In the genomic region with DNA sequence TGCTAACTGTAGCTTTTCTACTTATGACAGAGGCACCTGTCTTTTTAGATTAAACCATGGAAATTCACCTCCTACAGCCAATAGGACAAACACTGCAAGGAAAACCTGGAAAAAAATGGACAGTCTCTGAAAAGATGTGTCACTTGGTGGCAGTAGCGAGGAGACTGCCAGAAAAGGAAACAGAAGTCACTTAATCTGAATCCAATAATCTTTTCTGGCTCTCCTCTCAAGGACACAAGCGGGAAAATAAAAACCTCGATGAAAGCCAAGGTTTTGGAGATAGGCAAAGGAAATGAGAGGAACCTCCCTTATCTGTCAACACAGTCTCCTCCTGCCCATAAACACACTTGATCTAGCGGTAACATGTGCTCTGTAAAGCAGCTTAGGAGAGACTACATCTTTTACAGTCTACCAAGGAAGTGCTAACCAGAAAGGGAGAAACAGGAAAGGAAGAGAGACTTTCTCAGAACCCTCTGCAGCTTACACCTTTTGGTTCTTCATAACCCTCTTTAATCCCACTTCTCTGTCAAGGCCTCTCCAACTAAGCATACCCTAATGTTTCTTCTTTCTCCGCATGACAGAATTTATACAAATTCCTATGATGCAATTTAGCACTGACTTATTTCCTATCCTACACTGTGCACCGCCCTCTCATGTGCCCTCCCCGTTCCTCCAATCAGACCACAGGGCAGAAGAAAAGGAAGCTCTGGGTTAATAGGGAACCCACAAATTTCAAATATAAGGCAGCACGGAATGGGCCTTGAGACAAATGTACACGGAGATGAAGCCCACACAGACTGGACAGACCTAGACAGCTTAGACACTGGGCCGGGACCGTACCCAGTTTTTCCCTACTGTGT, we compare ENCODE assay signal across 8 cellular contexts. TPM values are rescaled to one million over a fixed set of nuclear protein-coding genes. Genes with fewer than 3 reads are reported as not detected.
A peak's percentile ranks its signal among the peaks of the same experiment; 100 is the strongest.
DNase-seq lines count a peak whose midpoint lies in the region; ATAC-seq and TF ChIP-seq lines count a peak whose summit lies in the region.

No MANE protein-coding gene starts in this region.

- DNase-seq in activated T-cell treated with anti-CD3 and anti-CD28 coated beads, Interleukin-2, amount 50 U/mL, for 24 hours: no peak
- DNase-seq in activated T-cell treated with anti-CD3 and anti-CD28 coated beads for 4 hours (no peak), HPDE6-E6E7 (ENCODE audit: extremely low spot score) (peak; percentile 41), RWPE1 (ENCODE audit: low spot score) (peak; percentile 50), chondrocyte (ENCODE audit: low spot score) (no peak), right lobe of liver (no peak), tibial nerve (ENCODE audit: low spot score in 2 of 2) (peak in 1 of 2 donors; percentile 18)

- H3K27me3 ChIP-seq in right lobe of liver (no peaks in the 10 kb centered on the region), tibial nerve (no peaks in the 10 kb centered on the region)

- CTCF ChIA-PET in RWPE1 (lab: Yijun Ruan, JAX): interaction anchor here (0.5 to 1.6 kb wide), 9 partner anchors 11 to 1432 kb away, joined by 3 to 9 read pairs (median 3); no protein-coding TSS in a partner anchor

- no peaks in the 10 kb centered on the region for H3K9me3 Mint-ChIP-seq in activated T-cell treated with anti-CD3 and anti-CD28 coated beads, Interleukin-2, amount 50 U/mL, for 24 hours
- no peaks in the 10 kb centered on the region for H3K9me3 Mint-ChIP-seq in chondrocyte (ENCODE audit: low read depth)

- intact Hi-C loops in right lobe of liver (cut with DNase I): no loop called here

- no peaks in the 10 kb centered on the region for H3K9me3 ChIP-seq in right lobe of liver
- no peaks in the 10 kb centered on the region for H3K9me3 ChIP-seq in tibial nerve

- ATAC-seq in GM21515 (IDR thresholded peaks at IDR 0.05; ENCODE audit: unreplicated experiment) (peak; percentile 46), right lobe of liver (peak; percentile 80 to 85 (median 81))

- POLR2A ChIA-PET in RWPE1 (lab: Yijun Ruan, JAX; ENCODE audit: low non-redundant PET): no interaction called here

- peaks cover 28% of the 10 kb centered on the region for H3K36me3 Mint-ChIP-seq in activated T-cell treated with anti-CD3 and anti-CD28 coated beads, Interleukin-2, amount 50 U/mL, for 24 hours (ENCODE audit: low read depth)
- H3K36me3 Mint-ChIP-seq in chondrocyte (ENCODE audit: low read depth): no peaks in the 10 kb centered on the region

- H3K36me3 ChIP-seq in right lobe of liver (no peaks in the 10 kb centered on the region), tibial nerve (no peaks in the 10 kb centered on the region)

- H3K4me3 ChIP-seq in right lobe of liver (peak overlapping the region in 1 of 3 donors; percentile 22), tibial nerve (peak overlapping the region in 1 of 4 donors; percentile 11)

- H3K27ac Mint-ChIP-seq in activated T-cell treated with anti-CD3 and anti-CD28 coated beads, Interleukin-2, amount 50 U/mL, for 24 hours: peak overlapping the region; percentile 87
- H3K27ac Mint-ChIP-seq in chondrocyte (ENCODE audit: unreplicated experiment): peak overlapping the region; percentile 62

- TF ChIP-seq CTCF in RWPE1 (conservative IDR thresholded peaks at IDR 0.05; ENCODE audit: low read depth) (peak; percentile 56), chondrocyte (IDR thresholded peaks at IDR 0.05) (peak; percentile 81), right lobe of liver (IDR thresholded peaks at IDR 0.05) (peak; percentile 43 to 55 (median 53)), tibial nerve (IDR thresholded peaks at IDR 0.05) (peak; percentile 12 to 42 (median 28))

- H3K27me3 Mint-ChIP-seq in activated T-cell treated with anti-CD3 and anti-CD28 coated beads, Interleukin-2, amount 50 U/mL, for 24 hours: no peaks in the 10 kb centered on the region
- no peaks in the 10 kb centered on the region for H3K27me3 Mint-ChIP-seq in chondrocyte (ENCODE audit: low read depth)

- H3K4me3 Mint-ChIP-seq in activated T-cell treated with anti-CD3 and anti-CD28 coated beads, Interleukin-2, amount 50 U/mL, for 24 hours: peak overlapping the region; percentile 17
- no peak overlapping the region for H3K4me3 Mint-ChIP-seq in chondrocyte (ENCODE audit: unreplicated experiment)

- WGBS in right lobe of liver (ENCODE audit: insufficient coverage, low coverage, low lambda C conversion rate, missing lambda C conversion rate): 32% methylated on average over 11 of the region's 11 CpGs
- 47 to 48% methylated on average over 11 of the region's 11 CpGs for WGBS in tibial nerve, 2 donors

- peaks cover 59% of the 10 kb centered on the region for H3K4me1 Mint-ChIP-seq in activated T-cell treated with anti-CD3 and anti-CD28 coated beads, Interleukin-2, amount 50 U/mL, for 24 hours (ENCODE audit: low read depth)
- peaks cover 14% of the 10 kb centered on the region for H3K4me1 Mint-ChIP-seq in chondrocyte (ENCODE audit: low read depth)

- TF ChIP-seq EP300 in tibial nerve (IDR thresholded peaks at IDR 0.05): peak in 1 of 2 donors; percentile 6

- H3K27ac ChIP-seq in RWPE1 (peak overlapping the region; percentile 58), right lobe of liver (peak overlapping the region; percentile 26 to 55 (median 36)), tibial nerve (peak overlapping the region in 2 of 4 donors; percentile 12 to 72)

- peaks cover 0 to 38% (median 15%) of the 10 kb centered on the region in 4 donors for H3K4me1 ChIP-seq in right lobe of liver
- H3K4me1 ChIP-seq in tibial nerve: peaks cover 0 to 36% (median 3%) of the 10 kb centered on the region in 4 donors

- TF ChIP-seq POLR2A in right lobe of liver (IDR thresholded peaks at IDR 0.05) (no peak), tibial nerve (IDR thresholded peaks at IDR 0.05) (no peak)

RNA-seq across cellular contexts. Expression of a gene that starts 52.8 kb away (rescaled TPM):
- total RNA-seq in chondrocyte (56.0 to 71.3 TPM (median 57.9 TPM) in 3 replicates), right lobe of liver (10 to 100 TPM; 19.7 to 32.4 (median 24.1) TPM), tibial nerve (100 to 1,000 TPM in 1 of 4 donors, 10 to 100 TPM in 3; 72.8 to 164 (median 88.6) TPM)

Comparison
In these comparisons a context has a peak if more than half of its experiments do, and no peak if none do; other contexts are left out.
1. DNase-seq: peak in HPDE6-E6E7 (single experiment) and RWPE1 (single experiment); none in activated T-cell treated with anti-CD3 and anti-CD28 coated beads, Interleukin-2, amount 50 U/mL, for 24 hours (single experiment), activated T-cell treated with anti-CD3 and anti-CD28 coated beads for 4 hours (single experiment), chondrocyte (single experiment) and right lobe of liver (0 of 3).
2. CTCF ChIP-seq: peak in every context shown above with its lines; median percentile 81 in chondrocyte; 56 in RWPE1; 53 in right lobe of liver; 28 in tibial nerve.